ENCODE assay signal across 8 cellular contexts in the genomic region with DNA sequence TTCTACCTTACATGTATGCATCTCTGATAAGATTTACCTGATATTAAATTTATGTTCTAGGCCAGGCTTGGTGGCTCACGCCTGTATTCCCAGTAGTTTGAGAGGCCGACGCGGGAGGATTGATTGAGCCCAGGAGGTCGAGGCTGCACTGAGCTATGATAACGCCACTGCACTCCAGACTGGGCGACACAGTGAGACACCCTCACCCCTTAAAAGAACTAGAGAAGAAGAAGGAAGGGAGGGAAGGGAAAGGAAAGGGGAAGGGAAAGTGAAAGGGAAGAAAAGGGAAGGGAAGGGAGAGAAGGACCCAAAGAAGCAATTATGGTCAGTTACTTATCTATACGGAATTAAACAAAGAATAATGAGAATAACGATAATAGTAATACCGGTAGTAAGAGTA. TPM values are rescaled to one million over a fixed set of nuclear protein-coding genes. Genes with fewer than 3 reads are reported as not detected.
DNase-seq lines count a peak whose midpoint lies in the region; ATAC-seq and TF ChIP-seq lines count a peak whose summit lies in the region.

No MANE protein-coding gene starts in this region.

- H3K27me3 ChIP-seq in lower lobe of right lung (ENCODE audit: low read depth) (no peaks in the 10 kb centered on the region), tibial nerve (no peaks in the 10 kb centered on the region)

- TF ChIP-seq EP300 in tibial nerve (IDR thresholded peaks at IDR 0.05), result no peak

- no peak for DNase-seq in activated T-cell treated with anti-CD3 and anti-CD28 coated beads, Interleukin-2, amount 50 U/mL, for 4 hours
- DNase-seq in activated T-cell treated with anti-CD3 and anti-CD28 coated beads for 4 hours, result no peak
- DNase-seq in activated T-helper 2 cell treated with anti-CD3 and anti-CD28 coated beads, Interferon-gamma antibody, Interleukin-2, Interleukin-4, amounts not matched to agents 10 μg/mL and 5 μg/mL and 100 μg/mL, durations not matched to agents 14 hours and 24 hours and 36 hours (ENCODE audit: low spot score), result no peak
- DNase-seq in lower lobe of right lung, result no peak
- DNase-seq in tibial nerve (ENCODE audit: low spot score in 2 of 2), result no peak
- DNase-seq in effector CD4-positive, alpha-beta T cell, result no peak
- no peak for DNase-seq in ACHN
- DNase-seq in stimulated activated naive CD4-positive, alpha-beta T cell treated with Interleukin-2 at 50 U/mL for 16 hours (lab: John Stamatoyannopoulos, UW), result no peak

- intact Hi-C loops in activated T-helper 2 cell treated with anti-CD3 and anti-CD28 coated beads, Interferon-gamma antibody, Interleukin-2, Interleukin-4, amounts not matched to agents 10 μg/mL and 5 μg/mL and 100 μg/mL, durations not matched to agents 14 hours and 24 hours and 36 hours (cut with micrococcal nuclease), result loop anchor here (2.0 to 10.0 kb wide), 6 partner anchors 29 to 779 kb away; a partner anchor contains a TSS
- intact Hi-C loops in lower lobe of right lung (cut with DNase I), result no loop called here

- H3K36me3 Mint-ChIP-seq in activated T-cell treated with anti-CD3 and anti-CD28 coated beads, Interleukin-2, amount 50 U/mL, for 4 hours (ENCODE audit: insufficient read depth), result peaks cover 5% of the 10 kb centered on the region
- peaks cover 24% of the 10 kb centered on the region for H3K36me3 Mint-ChIP-seq in activated T-helper 2 cell treated with anti-CD3 and anti-CD28 coated beads, Interferon-gamma antibody, Interleukin-2, Interleukin-4, amounts not matched to agents 10 μg/mL and 5 μg/mL and 100 μg/mL, durations not matched to agents 14 hours and 24 hours and 36 hours (ENCODE audit: low read depth)

- H3K4me1 Mint-ChIP-seq in activated T-cell treated with anti-CD3 and anti-CD28 coated beads, Interleukin-2, amount 50 U/mL, for 4 hours (ENCODE audit: low read depth), result peaks cover 32% of the 10 kb centered on the region
- peaks cover 28% of the 10 kb centered on the region for H3K4me1 Mint-ChIP-seq in activated T-helper 2 cell treated with anti-CD3 and anti-CD28 coated beads, Interferon-gamma antibody, Interleukin-2, Interleukin-4, amounts not matched to agents 10 μg/mL and 5 μg/mL and 100 μg/mL, durations not matched to agents 14 hours and 24 hours and 36 hours (ENCODE audit: low read depth)

- no peak for ATAC-seq in activated T-cell treated with anti-CD3 and anti-CD28 coated beads, Interleukin-2, amount 50 U/mL, for 4 hours
- no peak for ATAC-seq in lower lobe of right lung

- H3K27me3 Mint-ChIP-seq in activated T-cell treated with anti-CD3 and anti-CD28 coated beads, Interleukin-2, amount 50 U/mL, for 4 hours (ENCODE audit: low read depth), result no peaks in the 10 kb centered on the region
- no peaks in the 10 kb centered on the region for H3K27me3 Mint-ChIP-seq in activated T-helper 2 cell treated with anti-CD3 and anti-CD28 coated beads, Interferon-gamma antibody, Interleukin-2, Interleukin-4, amounts not matched to agents 10 μg/mL and 5 μg/mL and 100 μg/mL, durations not matched to agents 14 hours and 24 hours and 36 hours (ENCODE audit: low read depth)

- H3K9me3 Mint-ChIP-seq in activated T-cell treated with anti-CD3 and anti-CD28 coated beads, Interleukin-2, amount 50 U/mL, for 4 hours, result no peaks in the 10 kb centered on the region
- peaks cover 9% of the 10 kb centered on the region for H3K9me3 Mint-ChIP-seq in activated T-helper 2 cell treated with anti-CD3 and anti-CD28 coated beads, Interferon-gamma antibody, Interleukin-2, Interleukin-4, amounts not matched to agents 10 μg/mL and 5 μg/mL and 100 μg/mL, durations not matched to agents 14 hours and 24 hours and 36 hours

- H3K36me3 ChIP-seq in lower lobe of right lung (no peaks in the 10 kb centered on the region), tibial nerve (peaks cover 0 to 5% (median 0%) of the 10 kb centered on the region in 3 donors)

- peak overlapping the region; percentile 61 for H3K4me3 Mint-ChIP-seq in activated T-cell treated with anti-CD3 and anti-CD28 coated beads, Interleukin-2, amount 50 U/mL, for 4 hours
- peak overlapping the region; percentile 38 for H3K4me3 Mint-ChIP-seq in activated T-helper 2 cell treated with anti-CD3 and anti-CD28 coated beads, Interferon-gamma antibody, Interleukin-2, Interleukin-4, amounts not matched to agents 10 μg/mL and 5 μg/mL and 100 μg/mL, durations not matched to agents 14 hours and 24 hours and 36 hours (ENCODE audit: low read depth)

- peaks cover 26% of the 10 kb centered on the region for H3K4me1 ChIP-seq in lower lobe of right lung
- H3K4me1 ChIP-seq in tibial nerve, result peaks cover 0 to 13% (median 4%) of the 10 kb centered on the region in 4 donors

- 81 to 83% methylated on average over 10 of the region's 10 CpGs for WGBS in tibial nerve, 2 donors

- no peak overlapping the region for H3K27ac Mint-ChIP-seq in activated T-helper 2 cell treated with anti-CD3 and anti-CD28 coated beads, Interferon-gamma antibody, Interleukin-2, Interleukin-4, amounts not matched to agents 10 μg/mL and 5 μg/mL and 100 μg/mL, durations not matched to agents 14 hours and 24 hours and 36 hours

- H3K9me3 ChIP-seq in lower lobe of right lung, result no peaks in the 10 kb centered on the region
- no peaks in the 10 kb centered on the region for H3K9me3 ChIP-seq in tibial nerve

- TF ChIP-seq CTCF in lower lobe of right lung (IDR thresholded peaks at IDR 0.05) (no peak), tibial nerve (IDR thresholded peaks at IDR 0.05) (no peak)

- peak overlapping the region; percentile 97 for H3K4me3 ChIP-seq in lower lobe of right lung
- peak overlapping the region in 3 of 4 donors; percentile 66 to 88 (median 81) for H3K4me3 ChIP-seq in tibial nerve

- in situ Hi-C loops in ACHN (cut with HindIII; ENCODE audit: low pct_ligation_motif_present, low pct_unique_long_range_greater_than_20kb, low sequenced_read_pairs), result no loop called here

- TF ChIP-seq POLR2A in tibial nerve (IDR thresholded peaks at IDR 0.05), result no peak

- H3K27ac ChIP-seq in lower lobe of right lung (peak overlapping the region; percentile 97), tibial nerve (peak overlapping the region in 3 of 4 donors; percentile 90 to 95 (median 94))

RNA-seq across cellular contexts. Expression of a gene that starts 1.2 kb away (rescaled TPM):
- total RNA-seq in activated T-cell treated with anti-CD3 and anti-CD28 coated beads, Interleukin-2, amount 50 U/mL, for 4 hours, result 10 to 100 TPM; 18.6 to 22.5 (median 19.4) TPM
- 14.9 and 17.1 TPM in 2 replicates for total RNA-seq in activated T-helper 2 cell treated with anti-CD3 and anti-CD28 coated beads, Interferon-gamma antibody, Interleukin-2, Interleukin-4, amounts not matched to agents 10 μg/mL and 5 μg/mL and 100 μg/mL, durations not matched to agents 14 hours and 24 hours and 36 hours
- total RNA-seq in lower lobe of right lung (18.4 TPM), tibial nerve (10 to 100 TPM in 2 of 4 donors, 1 to 10 TPM in 2; 8.8 to 11.4 (median 9.9) TPM)
